Comparison of ENCODE assay signal across 16 cellular contexts in the genomic region with DNA sequence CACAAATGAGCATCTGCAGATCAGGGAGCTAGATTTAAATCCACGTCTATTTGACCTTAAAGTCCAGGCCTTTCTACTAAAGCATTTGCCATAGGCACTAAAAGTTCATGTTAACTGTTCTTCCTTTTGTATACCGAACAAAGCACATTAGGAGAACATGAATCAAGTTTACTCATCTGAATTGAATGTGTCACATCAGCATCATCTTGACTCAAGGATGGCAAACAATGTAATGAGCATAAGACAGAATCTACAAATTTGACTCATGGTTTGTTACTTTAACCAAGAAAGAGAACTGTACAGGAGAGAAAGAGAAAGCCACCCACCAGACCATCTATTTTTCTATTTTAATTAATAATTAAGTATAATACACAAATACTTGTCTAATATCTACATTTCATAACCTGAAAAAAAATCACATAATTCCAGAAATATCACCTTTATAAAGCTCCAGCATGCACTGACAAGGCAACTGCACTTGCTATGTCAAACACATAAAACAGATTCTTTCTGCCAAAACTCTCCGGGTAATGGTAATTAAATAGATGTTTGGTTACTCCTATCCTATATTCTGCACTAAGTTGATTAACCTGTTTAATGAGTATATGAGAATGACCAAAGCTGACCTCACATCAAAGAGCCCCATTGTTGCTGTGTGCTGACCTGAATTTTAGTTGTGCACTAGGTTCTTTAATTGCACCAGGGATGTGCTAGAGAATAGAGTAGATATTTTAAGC. TPM values are rescaled to one million over a fixed set of nuclear protein-coding genes. Genes with fewer than 3 reads are reported as not detected.
DNase-seq lines count a peak whose midpoint lies in the region; ATAC-seq, FAIRE-seq and TF ChIP-seq lines count a peak whose summit lies in the region.
"Had no signal": no experiment of that assay in that cellular context is flagged by ENCODE, and none has a peak within 500 bp of the region (broad histone marks: within the 10 kb centered on the region; RNA-seq: fewer than 3 reads in every experiment).

No MANE protein-coding gene starts in this region.

- peaks cover 39% of the 10 kb centered on the region for H3K4me1 Mint-ChIP-seq in activated CD4-positive, alpha-beta T cell treated with anti-CD3 and anti-CD28 coated beads for 36 hours
- peaks cover 4% of the 10 kb centered on the region for H3K4me1 Mint-ChIP-seq in astrocyte (ENCODE audit: low read depth, unreplicated experiment)
- H3K4me1 Mint-ChIP-seq: activated CD4-positive, alpha-beta T cell treated with anti-CD3 and anti-CD28 coated beads, Interleukin-2, amount 10 ng/mL, durations not matched to agents 24 days and 14 days; central memory CD8-positive, alpha-beta T cell had no signal

- TF ChIP-seq RAD21 in SK-N-SH (IDR thresholded peaks at IDR 0.05; ENCODE audit: low read length) = no peak

- H3K4me1 ChIP-seq in astrocyte (ENCODE audit: insufficient read depth, low read length) (no peaks in the 10 kb centered on the region), SK-N-SH (ENCODE audit: control insufficient read depth in 1 of 2, insufficient read depth in 2 of 2, low read depth in 1 of 2, low read length in 1 of 2) (no peaks in the 10 kb centered on the region)
- H3K4me1 ChIP-seq: adrenal gland had no signal

- no peak for DNase-seq in activated CD4-positive, alpha-beta T cell treated with anti-CD3 and anti-CD28 coated beads for 36 hours
- no peak for DNase-seq in activated CD4-positive, alpha-beta T cell treated with anti-CD3 and anti-CD28 coated beads for 4 hours
- DNase-seq in LHCN-M2 (ENCODE audit: low read depth) (peak; percentile 63), astrocyte (ENCODE audit: low read depth) (peak; percentile 14), renal cortical epithelial cell (ENCODE audit: low read depth) (peak; percentile 73), SK-N-SH (no peak)
- DNase-seq in central memory CD4-positive, alpha-beta T cell = no peak
- DNase-seq: activated CD4-positive, alpha-beta T cell treated with anti-CD3 and anti-CD28 coated beads, Interleukin-2, amount 10 ng/mL, durations not matched to agents 24 days and 14 days; adrenal gland; effector CD4-positive, alpha-beta T cell; NCI-H1694 treated with DMSO at 0.1 percent for 48 hours had no signal

- no peaks in the 10 kb centered on the region for H4K20me1 ChIP-seq in astrocyte (ENCODE audit: insufficient read depth, low read length)
- no peaks in the 10 kb centered on the region for H4K20me1 ChIP-seq in SK-N-SH (ENCODE audit: insufficient read depth)

- H3K9me3 ChIP-seq in astrocyte (ENCODE audit: insufficient read depth, low read depth, low read length) = no peaks in the 10 kb centered on the region
- H3K9me3 ChIP-seq in SK-N-SH = no peaks in the 10 kb centered on the region
- H3K9me3 ChIP-seq: adrenal gland had no signal

- H3K27me3 Mint-ChIP-seq in activated CD4-positive, alpha-beta T cell treated with anti-CD3 and anti-CD28 coated beads for 36 hours = no peaks in the 10 kb centered on the region
- peaks cover 5% of the 10 kb centered on the region for H3K27me3 Mint-ChIP-seq in astrocyte (ENCODE audit: low read depth, unreplicated experiment)
- H3K27me3 Mint-ChIP-seq: activated CD4-positive, alpha-beta T cell treated with anti-CD3 and anti-CD28 coated beads, Interleukin-2, amount 10 ng/mL, durations not matched to agents 24 days and 14 days; central memory CD8-positive, alpha-beta T cell; stimulated activated naive CD8-positive, alpha-beta T cell treated with anti-CD3 and anti-CD28 coated beads, Interleukin-15, Interleukin-2, amounts not matched to agents 100 ng/mL and 50 ng/mL, for 24 hours had no signal

- peak overlapping the region; percentile 40 for H3K27ac Mint-ChIP-seq in activated CD4-positive, alpha-beta T cell treated with anti-CD3 and anti-CD28 coated beads for 36 hours
- no peak overlapping the region for H3K27ac Mint-ChIP-seq in astrocyte (ENCODE audit: unreplicated experiment)
- H3K27ac Mint-ChIP-seq: activated CD4-positive, alpha-beta T cell treated with anti-CD3 and anti-CD28 coated beads, Interleukin-2, amount 10 ng/mL, durations not matched to agents 24 days and 14 days; stimulated activated naive CD8-positive, alpha-beta T cell treated with anti-CD3 and anti-CD28 coated beads, Interleukin-15, Interleukin-2, amounts not matched to agents 100 ng/mL and 50 ng/mL, for 24 hours had no signal

- H3K9me2 ChIP-seq in SK-N-SH = no peaks in the 10 kb centered on the region

- WGBS in SK-N-SH (ENCODE audit: low lambda C conversion rate) = 16% methylated on average over 3 of the region's 3 CpGs

- no peak overlapping the region for H3K9ac ChIP-seq in astrocyte (ENCODE audit: low read length)
- no peak overlapping the region for H3K9ac ChIP-seq in SK-N-SH

- intact Hi-C loops in activated CD4-positive, alpha-beta T cell treated with anti-CD3 and anti-CD28 coated beads for 36 hours (cut with DNase I, micrococcal nuclease) = loop anchor here in 1 of 2 experiments (5.0 kb wide), 1 partner anchor 216 kb away; no protein-coding TSS in a partner anchor

- H2AFZ ChIP-seq in astrocyte (ENCODE audit: low read depth, low read length) (no peak overlapping the region), SK-N-SH (ENCODE audit: low read depth) (no peak overlapping the region)

- H3K27ac ChIP-seq in astrocyte (ENCODE audit: low read depth, low read length) (no peak overlapping the region), SK-N-SH (ENCODE audit: low read depth in 2 of 2, low read length in 1 of 2) (no peak overlapping the region)
- H3K27ac ChIP-seq: adrenal gland, C4-2B had no signal

- H3K36me3 ChIP-seq in astrocyte (ENCODE audit: insufficient read depth, low read length) (no peaks in the 10 kb centered on the region), SK-N-SH (replicated peaks in 1 of 2; ENCODE audit: control insufficient read depth in 1 of 2, insufficient read depth in 2 of 2, low read length in 1 of 2) (no peaks in the 10 kb centered on the region)
- H3K36me3 ChIP-seq: adrenal gland had no signal

- no peaks in the 10 kb centered on the region for H3K79me2 ChIP-seq in astrocyte (ENCODE audit: insufficient read depth, low read length)
- no peaks in the 10 kb centered on the region for H3K79me2 ChIP-seq in SK-N-SH (ENCODE audit: insufficient read depth)

- H3K27me3 ChIP-seq in astrocyte (ENCODE audit: insufficient read depth, low read length) (no peaks in the 10 kb centered on the region), SK-N-SH (ENCODE audit: insufficient read depth) (no peaks in the 10 kb centered on the region)
- H3K27me3 ChIP-seq: adrenal gland had no signal

- no peak overlapping the region for H3K4me3 ChIP-seq in astrocyte (ENCODE audit: insufficient read depth, low read depth, low read length)
- H3K4me3 ChIP-seq in SK-N-SH (ENCODE audit: low read depth in 2 of 2, low read length in 1 of 2) = no peak overlapping the region
- H3K4me3 ChIP-seq: adrenal gland had no signal

- no peak overlapping the region for H3K4me3 Mint-ChIP-seq in activated CD4-positive, alpha-beta T cell treated with anti-CD3 and anti-CD28 coated beads for 36 hours
- H3K4me3 Mint-ChIP-seq in astrocyte (ENCODE audit: unreplicated experiment) = no peak overlapping the region
- H3K4me3 Mint-ChIP-seq: activated CD4-positive, alpha-beta T cell treated with anti-CD3 and anti-CD28 coated beads, Interleukin-2, amount 10 ng/mL, durations not matched to agents 24 days and 14 days; central memory CD8-positive, alpha-beta T cell; stimulated activated naive CD8-positive, alpha-beta T cell treated with anti-CD3 and anti-CD28 coated beads, Interleukin-15, Interleukin-2, amounts not matched to agents 100 ng/mL and 50 ng/mL, for 24 hours had no signal

- POLR2A ChIA-PET in activated CD4-positive, alpha-beta T cell treated with anti-CD3 and anti-CD28 coated beads for 36 hours (lab: Charles Lee) = interaction anchor here (0.6 kb wide), 1 partner anchor 11 kb away, joined by 3 read pairs; no protein-coding TSS in a partner anchor
- POLR2A ChIA-PET in SK-N-SH (lab: Yijun Ruan, JAX) = no interaction called here

- TF ChIP-seq CTCF in astrocyte (IDR thresholded peaks at IDR 0.05; ENCODE audit: insufficient read depth, low read depth, low read length) = no peak
- TF ChIP-seq CTCF in SK-N-SH (IDR thresholded peaks at IDR 0.05) = no peak

- FAIRE-seq in astrocyte (lab: Jason Lieb, UNC) = no peak

- no peak overlapping the region for H3K4me2 ChIP-seq in astrocyte (ENCODE audit: low read length)
- H3K4me2 ChIP-seq in SK-N-SH = no peak overlapping the region

- no peak for TF ChIP-seq EP300 in SK-N-SH (IDR thresholded peaks at IDR 0.05; ENCODE audit: borderline replicate concordance in 1 of 2, low read depth in 1 of 2, low read length in 1 of 2)

- CTCF ChIA-PET in activated CD4-positive, alpha-beta T cell treated with anti-CD3 and anti-CD28 coated beads for 36 hours (lab: Charles Lee) = no interaction called here
- CTCF ChIA-PET in SK-N-SH (lab: Yijun Ruan, JAX) = interaction anchor here (1.9 kb wide), 1 partner anchor 192 kb away, joined by 4 read pairs; no protein-coding TSS in a partner anchor

- H3K9me3 Mint-ChIP-seq in activated CD4-positive, alpha-beta T cell treated with anti-CD3 and anti-CD28 coated beads for 36 hours (ENCODE audit: low read depth) = no peaks in the 10 kb centered on the region
- H3K9me3 Mint-ChIP-seq in astrocyte (ENCODE audit: unreplicated experiment) = no peaks in the 10 kb centered on the region
- H3K9me3 Mint-ChIP-seq: activated CD4-positive, alpha-beta T cell treated with anti-CD3 and anti-CD28 coated beads, Interleukin-2, amount 10 ng/mL, durations not matched to agents 24 days and 14 days; central memory CD8-positive, alpha-beta T cell; stimulated activated naive CD8-positive, alpha-beta T cell treated with anti-CD3 and anti-CD28 coated beads, Interleukin-15, Interleukin-2, amounts not matched to agents 100 ng/mL and 50 ng/mL, for 24 hours had no signal

- peaks cover 3% of the 10 kb centered on the region for H3K36me3 Mint-ChIP-seq in activated CD4-positive, alpha-beta T cell treated with anti-CD3 and anti-CD28 coated beads for 36 hours (ENCODE audit: low read depth)
- H3K36me3 Mint-ChIP-seq in astrocyte (ENCODE audit: low read depth, unreplicated experiment) = no peaks in the 10 kb centered on the region

- ATAC-seq in activated CD4-positive, alpha-beta T cell treated with anti-CD3 and anti-CD28 coated beads for 36 hours = peak; percentile 94
- no peak for ATAC-seq in GM21737 (IDR thresholded peaks at IDR 0.05; ENCODE audit: unreplicated experiment)
- ATAC-seq: SK-N-SH treated with all-trans-retinoic acid at 6 μM for 48 hours had no signal

- no peaks in the 10 kb centered on the region for H3F3A ChIP-seq in SK-N-SH (replicated peaks; ENCODE audit: insufficient read depth)

RNA-seq across cellular contexts. Expression of gene LEF1, which starts 42.4 kb away (rescaled TPM):
- total RNA-seq in activated CD4-positive, alpha-beta T cell treated with anti-CD3 and anti-CD28 coated beads for 36 hours = 100 to 1,000 TPM; 175 to 302 TPM
- total RNA-seq in LHCN-M2 (2014; rRNA removed) (8.2 and 10.8 TPM in 2 replicates), astrocyte (16.6 and 23.6 TPM in 2 replicates), renal cortical epithelial cell (0.52 and 18.6 TPM in 2 replicates)
- 3.2 TPM for polyA plus RNA-seq in LHCN-M2 (2012)
- polyA plus RNA-seq in SK-N-SH (2012; rRNA removed) = 0.36 and 0.89 TPM in 2 replicates
- 1.1 and 1.6 TPM in 2 replicates for polyA plus RNA-seq in SK-N-SH (2012; cell fraction: cytosol; rRNA removed)
- 0.57 and 0.76 TPM in 2 replicates for polyA plus RNA-seq in SK-N-SH (2012; cell fraction: nucleus; rRNA removed)

Comparison
In these comparisons a context has a peak if more than half of its experiments do, and no peak if none do; other contexts are left out.
1. DNase-seq: peak in LHCN-M2 (single experiment), astrocyte (single experiment) and renal cortical epithelial cell (single experiment); none in activated CD4-positive, alpha-beta T cell treated with anti-CD3 and anti-CD28 coated beads for 36 hours (single experiment), activated CD4-positive, alpha-beta T cell treated with anti-CD3 and anti-CD28 coated beads for 4 hours (0 of 2), central memory CD4-positive, alpha-beta T cell (single experiment) and SK-N-SH (single experiment).